ENCODE assay signal across 14 cellular contexts in genomic region chr21:27426196-27426595, GRCh38.
"Had no signal": no experiment of that assay in that cellular context is flagged by ENCODE, and none has a peak within 500 bp of the region (broad histone marks: within the 10 kb centered on the region; RNA-seq: fewer than 3 reads in every experiment).

No MANE protein-coding gene starts in this region.

- H3K27me3 Mint-ChIP-seq: activated B cell treated with CpG ODN at 0.5 μM for 24 hours; activated CD4-positive, alpha-beta T cell treated with anti-CD3 and anti-CD28 coated beads, Interleukin-2, amount 10 ng/mL, durations not matched to agents 7 days and 5 days; activated naive CD4-positive, alpha-beta T cell treated with anti-CD3 and anti-CD28 coated beads, Interleukin-2, amount 50 U/mL, for 24 hours; natural killer cell treated with Interleukin-12 subunit alpha and Interleukin-12 subunit beta and Interleukin-15 and Interleukin-18, amount 100 ng/mL, for 72 hours; stimulated activated naive CD8-positive, alpha-beta T cell treated with anti-CD3 and anti-CD28 coated beads, Interleukin-15, amount 100 ng/mL, for 72 hours had no signal

- H3K36me3 Mint-ChIP-seq: activated naive CD4-positive, alpha-beta T cell treated with anti-CD3 and anti-CD28 coated beads, Interleukin-2, amount 50 U/mL, for 24 hours; natural killer cell treated with Interleukin-12 subunit alpha and Interleukin-12 subunit beta and Interleukin-15 and Interleukin-18, amount 100 ng/mL, for 72 hours had no signal

- H3K4me3 ChIP-seq: esophagus muscularis mucosa, mucosa of descending colon, SK-N-MC, thoracic aorta had no signal

- H3K36me3 ChIP-seq: esophagus muscularis mucosa, thoracic aorta had no signal

- H3K4me3 Mint-ChIP-seq: activated B cell treated with CpG ODN at 0.5 μM for 24 hours; activated CD4-positive, alpha-beta T cell treated with anti-CD3 and anti-CD28 coated beads, Interleukin-2, amount 10 ng/mL, durations not matched to agents 7 days and 5 days; activated naive CD4-positive, alpha-beta T cell treated with anti-CD3 and anti-CD28 coated beads, Interleukin-2, amount 50 U/mL, for 24 hours; natural killer cell treated with Interleukin-12 subunit alpha and Interleukin-12 subunit beta and Interleukin-15 and Interleukin-18, amount 100 ng/mL, for 72 hours; stimulated activated naive CD8-positive, alpha-beta T cell treated with anti-CD3 and anti-CD28 coated beads, Interleukin-15, amount 100 ng/mL, for 72 hours had no signal

- H3K27me3 ChIP-seq: esophagus muscularis mucosa, foreskin keratinocyte had no signal

- DNase-seq: activated B cell treated with CpG ODN at 0.5 μM for 24 hours; activated CD4-positive, alpha-beta T cell treated with anti-CD3 and anti-CD28 coated beads, Interleukin-2, amount 10 ng/mL, durations not matched to agents 7 days and 5 days; activated CD8-positive, alpha-beta memory T cell treated with anti-CD3 and anti-CD28 coated beads for 24 hours; amygdala; mucosa of descending colon; nucleus accumbens; stimulated activated CD4-positive, alpha-beta T cell treated with anti-CD3 and anti-CD28 coated beads, Interleukin-4, amount 100 ng/mL, for 4 hours; stimulated activated naive CD8-positive, alpha-beta T cell treated with anti-CD3 and anti-CD28 coated beads, Interleukin-15, amount 100 ng/mL, for 72 hours had no signal

- H3K4me1 Mint-ChIP-seq: activated B cell treated with CpG ODN at 0.5 μM for 24 hours; activated CD4-positive, alpha-beta T cell treated with anti-CD3 and anti-CD28 coated beads, Interleukin-2, amount 10 ng/mL, durations not matched to agents 7 days and 5 days; activated naive CD4-positive, alpha-beta T cell treated with anti-CD3 and anti-CD28 coated beads, Interleukin-2, amount 50 U/mL, for 24 hours; stimulated activated naive CD8-positive, alpha-beta T cell treated with anti-CD3 and anti-CD28 coated beads, Interleukin-15, amount 100 ng/mL, for 72 hours had no signal

- H3K27ac Mint-ChIP-seq: activated B cell treated with CpG ODN at 0.5 μM for 24 hours; activated CD4-positive, alpha-beta T cell treated with anti-CD3 and anti-CD28 coated beads, Interleukin-2, amount 10 ng/mL, durations not matched to agents 7 days and 5 days; activated naive CD4-positive, alpha-beta T cell treated with anti-CD3 and anti-CD28 coated beads, Interleukin-2, amount 50 U/mL, for 24 hours; natural killer cell treated with Interleukin-12 subunit alpha and Interleukin-12 subunit beta and Interleukin-15 and Interleukin-18, amount 100 ng/mL, for 72 hours; stimulated activated naive CD8-positive, alpha-beta T cell treated with anti-CD3 and anti-CD28 coated beads, Interleukin-15, amount 100 ng/mL, for 72 hours had no signal

- ATAC-seq: mucosa of descending colon; natural killer cell treated with Interleukin-12 subunit alpha and Interleukin-12 subunit beta and Interleukin-15 and Interleukin-18, amount 100 ng/mL, for 72 hours; stimulated activated naive CD8-positive, alpha-beta T cell treated with anti-CD3 and anti-CD28 coated beads, Interleukin-15, amount 100 ng/mL, for 72 hours had no signal

- H3K27ac ChIP-seq: foreskin keratinocyte had no signal

- H3K9me3 ChIP-seq: esophagus muscularis mucosa, mucosa of descending colon, thoracic aorta had no signal
